ENCODE assay signal across 9 cellular contexts in genomic region chr11:46489668-46490560, GRCh38.
DNase-seq lines count a peak whose midpoint lies in the region; ATAC-seq and TF ChIP-seq lines count a peak whose summit lies in the region.
"Had no signal": no experiment of that assay in that cellular context is flagged by ENCODE, and none has a peak within 500 bp of the region (broad histone marks: within the 10 kb centered on the region; RNA-seq: fewer than 3 reads in every experiment).

No MANE protein-coding gene starts in this region.

- peak; percentile 71 for TF ChIP-seq CTCF in cardiac muscle cell (IDR thresholded peaks at IDR 0.05; ENCODE audit: low read depth, low read length)

- intact Hi-C loops in Right ventricle myocardium inferior (cut with DNase I), result loop anchor here (5.0 kb wide), 1 partner anchor 37 kb away; no protein-coding TSS in a partner anchor

- peaks cover 8% of the 10 kb centered on the region for H3K4me1 ChIP-seq in cardiac muscle cell (ENCODE audit: low read depth)

- H3K27me3 Mint-ChIP-seq in memory B cell, result no peaks in the 10 kb centered on the region

- H3K36me3 Mint-ChIP-seq in memory B cell, result peaks cover 25% of the 10 kb centered on the region

- H3K9me3 ChIP-seq in cardiac muscle cell (ENCODE audit: low read depth), result no peaks in the 10 kb centered on the region

- H3K36me3 ChIP-seq in cardiac muscle cell, result no peaks in the 10 kb centered on the region

- H3K27me3 ChIP-seq in cardiac muscle cell, result no peaks in the 10 kb centered on the region

- no peaks in the 10 kb centered on the region for H3K9me3 Mint-ChIP-seq in memory B cell

- H3K4me1 Mint-ChIP-seq in memory B cell, result peaks cover 22% of the 10 kb centered on the region

- no peak overlapping the region for H3K4me3 Mint-ChIP-seq in memory B cell

- H3K4me3 ChIP-seq in cardiac muscle cell, result no peak overlapping the region

- DNase-seq in cardiac muscle cell (ENCODE audit: low read depth in 1 of 2, low spot score in 1 of 2) (peak; percentile 65), Right ventricle myocardium inferior (ENCODE audit: missing footprints) (no peak), M059J (ENCODE audit: low read depth) (peak; percentile 63), SK-N-DZ (ENCODE audit: low spot score) (peak; percentile 67), cerebellar cortex (ENCODE audit: low spot score) (peak; percentile 83), memory B cell (ENCODE audit: low spot score in 2 of 2) (peak in 1 of 2 donors; percentile 13), amniotic stem cell (lab: John Stamatoyannopoulos, UW) (no peak)

- ATAC-seq in Right ventricle myocardium inferior, result no peak
- ATAC-seq in memory B cell (ENCODE audit: low read depth), result peak; percentile 56
- ATAC-seq in GM18873 (IDR thresholded peaks at IDR 0.05; ENCODE audit: low FRiP score, unreplicated experiment), result no peak

- H3K27ac Mint-ChIP-seq in memory B cell, result peak overlapping the region; percentile 47

- no peak overlapping the region for H3K27ac ChIP-seq in cardiac muscle cell
- H3K27ac ChIP-seq: epithelial cell of prostate had no signal

Comparison
In these comparisons a context has a peak if more than half of its experiments do, and no peak if none do; other contexts are left out.
1. DNase-seq: peak in cardiac muscle cell (2 of 2), M059J (single experiment), SK-N-DZ (single experiment) and cerebellar cortex (single experiment); none in Right ventricle myocardium inferior (single experiment) and amniotic stem cell (single experiment).